8 cellular contexts compared by ENCODE assay signal in the genomic region with DNA sequence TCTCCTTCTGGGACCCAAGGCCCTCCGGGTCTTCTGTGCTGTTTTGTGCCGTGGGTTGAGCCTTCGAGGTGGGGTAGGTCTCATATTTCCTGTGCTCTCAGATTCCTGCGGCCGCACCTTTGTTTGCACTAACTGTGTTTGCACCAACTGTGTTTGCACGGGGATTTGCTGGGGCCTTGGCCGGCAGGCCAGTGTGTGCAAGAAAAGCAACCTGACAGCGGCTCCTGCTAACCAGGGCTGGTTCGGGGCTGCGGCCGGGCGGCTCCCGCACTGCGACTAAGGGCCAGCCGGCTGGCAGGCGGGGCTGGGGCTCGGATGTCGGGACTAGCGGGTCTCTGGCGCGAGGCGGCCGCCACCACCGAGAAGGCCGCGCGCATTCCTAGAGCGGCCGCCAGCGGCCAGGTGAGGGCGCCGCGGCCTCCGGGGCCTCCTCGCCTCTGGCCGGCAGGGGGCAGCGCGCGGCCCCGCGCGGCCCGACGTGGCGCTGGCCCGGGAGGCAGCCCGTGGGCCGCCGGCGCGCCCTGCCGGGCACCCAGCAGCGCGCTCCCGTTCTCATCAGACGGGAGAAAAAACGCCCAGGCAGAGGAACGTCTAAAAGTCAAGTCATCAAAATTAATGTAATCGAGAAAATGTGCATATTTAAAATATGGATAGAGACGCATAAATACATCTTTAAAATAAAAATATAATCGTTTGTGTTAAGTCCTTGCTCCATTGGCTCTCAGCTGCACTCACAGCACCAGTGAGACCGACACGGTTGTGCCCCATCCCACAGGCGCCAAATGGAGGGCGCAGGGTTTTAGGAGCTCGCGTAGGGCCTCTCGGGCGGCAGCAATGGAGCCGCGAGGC. TPM values are rescaled to one million over a fixed set of nuclear protein-coding genes. Genes with fewer than 3 reads are reported as not detected.
DNase-seq lines count a peak whose midpoint lies in the region; ATAC-seq, FAIRE-seq and TF ChIP-seq lines count a peak whose summit lies in the region.

No MANE protein-coding gene starts in this region.

- peak; percentile 32 for DNase-seq in DMS79 treated with DMSO at 0.1 percent for 48 hours (lab: John Stamatoyannopoulos, UW)
- DNase-seq in HuH-7 (ENCODE audit: low spot score) = peak; percentile 92
- DNase-seq in PC-3 = peak; percentile 85
- peak; percentile 70 for DNase-seq in activated effector memory CD4-positive, alpha-beta T cell treated with Interleukin-2 at 50 U/mL for 16 hours
- DNase-seq in frontal cortex (ENCODE audit: low spot score in 2 of 2) = peak; percentile 83 to 90
- peak; percentile 44 to 71 (median 49) for DNase-seq in ovary

- CTCF ChIA-PET in PC-3 (lab: Charles Lee) = interaction anchor here (0.6 kb wide), 1 partner anchor 295 kb away, joined by 12 read pairs; no protein-coding TSS in a partner anchor

- POLR2A ChIA-PET in PC-3 (lab: Charles Lee; ENCODE audit: unreplicated experiment) = no interaction called here

- H3K9me3 ChIP-seq in PC-3 (ENCODE audit: low read length) (no peaks in the 10 kb centered on the region), ovary (no peaks in the 10 kb centered on the region), thymus (ENCODE audit: control insufficient read depth) (no peaks in the 10 kb centered on the region)

- 4 to 9% (median 5%) methylated on average over 47 to 71 of the region's 71 CpGs for WGBS in ovary, 3 donors
- 1% methylated on average over 71 of the region's 71 CpGs for WGBS in thymus

- peak overlapping the region; percentile 94 for H2AFZ ChIP-seq in PC-3 (ENCODE audit: low read length)

- TF ChIP-seq CTCF in PC-3 (conservative IDR thresholded peaks at IDR 0.05; ENCODE audit: low read depth, low read length) (peak; percentile 45), ovary (IDR thresholded peaks at IDR 0.05) (peak in 2 of 3 donors; percentile 43 to 73)

- no peaks in the 10 kb centered on the region for H3K36me3 ChIP-seq in PC-3 (ENCODE audit: low read depth, low read length)
- no peaks in the 10 kb centered on the region for H3K36me3 ChIP-seq in ovary
- no peaks in the 10 kb centered on the region for H3K36me3 ChIP-seq in thymus (ENCODE audit: control insufficient read depth, insufficient read depth)

- no TSS peak for BruUV-seq in PC-3 (replicated peaks; lab: Mats Ljungman, UMichigan)

- no peaks in the 10 kb centered on the region for H3K79me2 ChIP-seq in PC-3 (ENCODE audit: low read length)

- H3F3A ChIP-seq in PC-3 (ENCODE audit: low read length, unreplicated experiment) = no peaks in the 10 kb centered on the region

- TF ChIP-seq POLR2A in ovary (IDR thresholded peaks at IDR 0.05) = no peak

- no peaks in the 10 kb centered on the region for H3K27me3 ChIP-seq in PC-3 (ENCODE audit: low read length)
- no peaks in the 10 kb centered on the region for H3K27me3 ChIP-seq in ovary
- peaks cover 5% of the 10 kb centered on the region for H3K27me3 ChIP-seq in thymus (ENCODE audit: control insufficient read depth, insufficient read depth)

- ATAC-seq in GM21515 (IDR thresholded peaks at IDR 0.05; ENCODE audit: unreplicated experiment) (peak; percentile 96), PC-3 (peak; percentile 97)

- intact Hi-C loops in PC-3 (cut with micrococcal nuclease) (loop anchor here (1.0 to 10.0 kb wide), 5 partner anchors 38 to 203 kb away; a partner anchor contains a TSS), ovary (cut with DNase I) (loop anchor here in 2 of 4 donors (5.0 to 10.0 kb wide), 2 partner anchors 157 to 200 kb away; a partner anchor contains a TSS)

- no peaks in the 10 kb centered on the region for H4K20me1 ChIP-seq in PC-3 (ENCODE audit: low read length)

- no peak overlapping the region for H3K27ac ChIP-seq in PC-3 (ENCODE audit: low read length)
- peak overlapping the region in 1 of 2 donors; percentile 42 for H3K27ac ChIP-seq in ovary
- peak overlapping the region; percentile 71 for H3K27ac ChIP-seq in thymus (ENCODE audit: low read depth)

- no peaks in the 10 kb centered on the region for H3K9me2 ChIP-seq in PC-3 (replicated peaks; ENCODE audit: low read length)

- TF ChIP-seq EP300 in ovary (IDR thresholded peaks at IDR 0.05) = no peak

- H3K9ac ChIP-seq in PC-3 (ENCODE audit: low read length) = peak overlapping the region; percentile 66

- H3K4me3 ChIP-seq in PC-3 (ENCODE audit: low read length) (peak overlapping the region; percentile 61), ovary (peak overlapping the region; percentile 35), thymus (ENCODE audit: low read length) (peak overlapping the region; percentile 63)

- FAIRE-seq in frontal cortex (lab: Jason Lieb, UNC) = no peak

- H3K4me1 ChIP-seq in PC-3 (ENCODE audit: insufficient read depth, low read length) (peaks cover 5% of the 10 kb centered on the region; the same call in 1 of the 2 replicates), ovary (ENCODE audit: insufficient read depth) (peaks cover 3% of the 10 kb centered on the region), thymus (ENCODE audit: control insufficient read depth, insufficient read depth, low read length) (peaks cover 9% of the 10 kb centered on the region)

- peak overlapping the region; percentile 82 for H3K4me2 ChIP-seq in PC-3 (ENCODE audit: low read length)

RNA-seq across cellular contexts. Expression of a gene that starts 38.6 kb away (rescaled TPM):
- 9.9 and 10.3 TPM in 2 replicates for total RNA-seq in PC-3 (2014; rRNA removed)
- 4.5 TPM for total RNA-seq in frontal cortex
- 10 to 100 TPM in 5 of 7 donors, 1 to 10 TPM in 2; 5.6 to 20.4 (median 15.8) TPM for total RNA-seq in ovary
- 10 to 100 TPM in 1 of 2 donors, 1 to 10 TPM in 1; 3.8 to 13.7 TPM for polyA plus RNA-seq in ovary
- polyA plus RNA-seq in thymus = 6.7 TPM

Comparison
In these comparisons a context has a peak if more than half of its experiments do, and no peak if none do; other contexts are left out.
1. DNase-seq: peak in every context shown above with its lines; median percentile 92 in HuH-7; 86 in frontal cortex; 85 in PC-3; 70 in activated effector memory CD4-positive, alpha-beta T cell treated with Interleukin-2 at 50 U/mL for 16 hours; 49 in ovary; 32 in DMS79 treated with DMSO at 0.1 percent for 48 hours.